ENCODE assay signal across 10 cellular contexts in the genomic region with DNA sequence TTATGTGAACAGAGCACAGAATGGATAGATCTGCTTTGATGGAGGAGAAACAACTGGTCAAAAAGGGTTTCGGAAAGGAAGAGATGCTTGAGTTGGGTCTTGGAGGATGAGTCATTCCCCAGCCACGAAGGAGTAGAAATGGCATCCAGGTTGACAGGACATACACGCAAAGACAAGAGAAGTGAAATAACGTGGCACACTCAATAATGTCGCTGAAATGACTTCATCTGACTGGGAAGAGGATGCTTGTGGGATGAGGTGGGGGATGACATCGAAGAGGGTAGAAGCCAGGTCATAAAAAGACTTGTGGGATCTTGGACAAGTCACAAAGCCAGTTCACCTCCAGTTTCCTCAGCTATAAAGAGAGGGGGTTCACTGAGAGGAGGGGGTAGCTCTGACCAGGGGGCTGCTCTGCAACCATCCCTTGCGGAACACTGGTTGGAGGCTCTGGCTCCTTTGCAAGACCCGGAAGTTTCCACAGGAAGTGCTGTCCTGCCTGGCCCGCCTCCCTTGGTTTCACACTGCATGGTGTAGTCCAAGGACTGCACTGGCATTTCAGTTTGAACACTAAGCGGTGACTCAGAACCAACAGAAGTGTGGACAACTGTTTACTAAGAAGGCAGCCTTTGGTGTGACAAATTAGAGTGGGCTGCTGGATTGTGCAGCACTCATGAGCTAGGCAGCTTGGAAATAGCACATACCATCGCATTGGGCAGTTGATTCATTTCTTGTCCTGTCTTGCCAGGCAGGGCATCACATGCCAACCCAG.
DNase-seq lines count a peak whose midpoint lies in the region; ATAC-seq and TF ChIP-seq lines count a peak whose summit lies in the region.
"Had no signal": no experiment of that assay in that cellular context is flagged by ENCODE, and none has a peak within 500 bp of the region (broad histone marks: within the 10 kb centered on the region; RNA-seq: fewer than 3 reads in every experiment).

No MANE protein-coding gene starts in this region.

- no peaks in the 10 kb centered on the region for H3K4me1 ChIP-seq in BE2C

- DNase-seq in activated CD4-positive, alpha-beta memory T cell treated with anti-CD3 and anti-CD28 coated beads for 36 hours: peak; percentile 67
- DNase-seq in sciatic nerve (ENCODE audit: low spot score) (no peak), NCI-H774 (lab: John Stamatoyannopoulos, UW) (no peak), BE2C (no peak), NCI-H2081 (lab: John Stamatoyannopoulos, UW) (no peak), DMS114 treated with DMSO at 0.1 percent for 48 hours (lab: John Stamatoyannopoulos, UW; ENCODE audit: unreplicated experiment) (no peak)
- DNase-seq: right cardiac atrium had no signal

- peak overlapping the region; percentile 34 for H3K27ac Mint-ChIP-seq in activated CD4-positive, alpha-beta memory T cell treated with anti-CD3 and anti-CD28 coated beads for 36 hours

- H3K9me3 ChIP-seq in BE2C: no peaks in the 10 kb centered on the region

- no peak overlapping the region for H3K4me3 ChIP-seq in BE2C (ENCODE audit: low read depth, low read length)
- H3K4me3 ChIP-seq: dorsolateral prefrontal cortex had no signal

- H3K9me3 Mint-ChIP-seq in activated CD4-positive, alpha-beta memory T cell treated with anti-CD3 and anti-CD28 coated beads for 36 hours: no peaks in the 10 kb centered on the region

- H3K27me3 ChIP-seq in BE2C: no peaks in the 10 kb centered on the region
- H3K27me3 ChIP-seq: dorsolateral prefrontal cortex had no signal

- ATAC-seq in GM19025 (IDR thresholded peaks at IDR 0.05; ENCODE audit: low read depth, unreplicated experiment): peak; percentile 36
- peak; percentile 41 for ATAC-seq in HG02840 (IDR thresholded peaks at IDR 0.05; ENCODE audit: low FRiP score, unreplicated experiment)
- peak; percentile 33 for ATAC-seq in sciatic nerve

- H3K4me3 Mint-ChIP-seq in activated CD4-positive, alpha-beta memory T cell treated with anti-CD3 and anti-CD28 coated beads for 36 hours: no peak overlapping the region

- no peaks in the 10 kb centered on the region for H3K36me3 Mint-ChIP-seq in activated CD4-positive, alpha-beta memory T cell treated with anti-CD3 and anti-CD28 coated beads for 36 hours

- CTCF ChIA-PET in activated CD4-positive, alpha-beta memory T cell treated with anti-CD3 and anti-CD28 coated beads for 36 hours (lab: Charles Lee): interaction anchor here (0.9 to 10.0 kb wide), 6 partner anchors 21 to 544 kb away, joined by 3 to 139 read pairs (median 3); a partner anchor contains a TSS

- POLR2A ChIA-PET in activated CD4-positive, alpha-beta memory T cell treated with anti-CD3 and anti-CD28 coated beads for 36 hours (lab: Charles Lee): interaction anchor here (0.7 to 1.3 kb wide), 5 partner anchors 23 to 239 kb away, joined by 3 to 10 read pairs (median 3); no protein-coding TSS in a partner anchor

- H3K4me1 Mint-ChIP-seq in activated CD4-positive, alpha-beta memory T cell treated with anti-CD3 and anti-CD28 coated beads for 36 hours (ENCODE audit: low read depth): peaks cover 44% of the 10 kb centered on the region

- no peak for TF ChIP-seq CTCF in BE2C (IDR thresholded peaks at IDR 0.05; ENCODE audit: low read depth, low read length)

- intact Hi-C loops in activated CD4-positive, alpha-beta memory T cell treated with anti-CD3 and anti-CD28 coated beads for 36 hours (cut with micrococcal nuclease): loop anchor here (1.0 to 5.0 kb wide), 10 partner anchors 23 to 468 kb away; a partner anchor contains a TSS
- intact Hi-C loops in sciatic nerve (cut with DNase I): loop anchor here (5.0 kb wide), 1 partner anchor 203 kb away; a partner anchor contains a TSS

- peaks cover 5% of the 10 kb centered on the region for H3K27me3 Mint-ChIP-seq in activated CD4-positive, alpha-beta memory T cell treated with anti-CD3 and anti-CD28 coated beads for 36 hours

- no peaks in the 10 kb centered on the region for H3K36me3 ChIP-seq in BE2C
